Comparison of ENCODE assay signal across 1 cellular context in the genomic region with DNA sequence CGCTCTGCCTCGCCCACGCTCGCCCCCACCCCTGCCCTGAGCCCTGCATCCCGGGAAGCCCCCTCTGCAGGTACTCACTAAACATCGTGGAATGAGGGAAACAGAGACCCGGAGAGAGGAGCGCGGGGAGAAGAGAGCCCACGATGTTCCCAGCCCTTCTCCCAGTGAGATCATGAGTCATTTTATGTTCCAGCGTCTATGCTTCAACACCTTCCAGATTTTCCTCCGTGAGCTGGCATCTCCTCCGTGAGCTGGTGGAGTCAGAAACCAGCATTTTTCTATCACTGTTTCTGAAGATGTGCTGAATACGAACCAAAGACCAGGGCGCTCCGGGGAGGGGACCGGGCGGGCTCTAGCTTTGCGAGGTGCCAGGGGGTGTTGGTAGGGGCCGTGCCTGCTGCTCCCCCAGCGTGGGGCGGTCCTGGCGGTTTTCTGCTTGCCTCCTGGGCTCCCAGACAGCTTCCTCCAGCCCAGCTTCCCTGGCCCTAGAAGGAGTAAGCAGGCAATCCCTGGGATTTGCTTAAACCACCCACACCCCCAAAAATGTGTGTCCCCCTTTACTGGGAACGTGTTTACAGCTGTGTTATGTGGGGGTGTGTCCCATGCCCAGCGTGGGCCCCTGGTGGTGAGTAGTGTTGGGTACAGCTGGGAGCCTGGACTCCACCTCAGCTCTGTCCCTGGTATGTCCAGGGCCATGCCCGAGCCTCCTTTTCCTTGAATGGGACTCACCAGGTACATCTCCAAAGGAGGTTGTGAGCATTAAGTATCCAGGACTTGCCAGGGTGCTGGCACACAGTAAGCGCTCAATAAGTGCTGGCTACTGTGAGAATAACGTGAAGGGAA.
TF ChIP-seq lines count a peak whose summit lies in the region.

No MANE protein-coding gene starts in this region.

TF ChIP-seq in H1, 55 proteins besides CTCF, POLR2A, EP300 and RAD21:
- no peak for TF ChIP-seq MAX (IDR thresholded peaks at IDR 0.05)
- TF ChIP-seq GTF2F1 (IDR thresholded peaks at IDR 0.05; ENCODE audit: borderline replicate concordance, low read depth, low read length): no peak
